Comparison of ENCODE assay signal across 11 cellular contexts in genomic region chr12:56425940-56426438, GRCh38. TPM values are rescaled to one million over a fixed set of nuclear protein-coding genes. Genes with fewer than 3 reads are reported as not detected.
"Had no signal": no experiment of that assay in that cellular context is flagged by ENCODE, and none has a peak within 500 bp of the region (broad histone marks: within the 10 kb centered on the region; RNA-seq: fewer than 3 reads in every experiment).

No MANE protein-coding gene starts in this region.

- H3K4me3 ChIP-seq: GM23338, K562 had no signal

- DNase-seq: H9, HCEC 1CT, HFFc6, IMR-90, KG1 had no signal

- ATAC-seq: GM23338, K562 had no signal

- FAIRE-seq: H1, H54, K562 had no signal

- H3K27ac ChIP-seq: HL-60 had no signal

- H2AFZ ChIP-seq: GM23338 had no signal

- H3K4me2 ChIP-seq: GM23338 had no signal

RNA-seq across cellular contexts. Expression of gene MIP, which starts 28.5 kb away (rescaled TPM):
- total RNA-seq: GM23338, H1, HT1080, IMR-90 had no signal
- polyA plus RNA-seq: IMR-90 had no signal
